30 cellular contexts compared by ENCODE assay signal in the genomic region with DNA sequence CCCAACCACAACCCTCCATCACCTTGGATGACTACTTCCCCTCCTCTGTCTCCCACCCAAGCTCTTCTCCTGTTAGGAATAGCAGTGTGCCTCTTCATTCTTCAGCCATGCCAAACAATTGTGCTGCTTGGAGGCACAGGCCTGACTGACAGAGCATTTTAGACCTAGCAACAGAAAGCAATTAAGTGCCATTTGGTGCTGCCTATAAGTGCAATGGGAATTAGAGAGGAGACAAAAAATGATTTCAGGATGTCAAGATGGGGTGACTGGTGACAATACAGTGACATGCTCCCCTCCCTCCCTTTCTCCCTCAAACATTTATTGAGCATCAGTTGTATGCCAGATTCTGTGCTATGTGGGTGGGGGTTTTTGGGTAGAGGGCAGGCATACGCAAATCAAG.
"Had no signal": no experiment of that assay in that cellular context is flagged by ENCODE, and none has a peak within 500 bp of the region (broad histone marks: within the 10 kb centered on the region; RNA-seq: fewer than 3 reads in every experiment).

No MANE protein-coding gene starts in this region.

- H3K9me3 ChIP-seq: SJCRH30 had no signal

- H3K27me3 ChIP-seq: brain microvascular endothelial cell, SJCRH30 had no signal

- DNase-seq: activated CD4-positive, alpha-beta memory T cell treated with anti-CD3 and anti-CD28 coated beads, Interleukin-2, amount 10 ng/mL, durations not matched to agents 7 days and 5 days; activated CD4-positive, alpha-beta T cell treated with anti-CD3 and anti-CD28 coated beads for 1 hour; activated CD4-positive, alpha-beta T cell treated with anti-CD3 and anti-CD28 coated beads for 48 hours; activated CD4-positive, CD25-positive, alpha-beta regulatory T cell; activated effector memory CD4-positive, alpha-beta T cell treated with anti-CD3 and anti-CD28 coated beads, Interleukin-2, amount 50 U/mL, for 16 hours; activated naive CD4-positive, alpha-beta T cell; activated naive CD4-positive, alpha-beta T cell treated with anti-CD3 and anti-CD28 coated beads, Interleukin-2, amount 50 U/mL, for 16 hours; activated naive CD8-positive, alpha-beta T cell treated with anti-CD3 and anti-CD28 coated beads for 36 hours; activated T-cell treated with anti-CD3 and anti-CD28 coated beads, Interleukin-2, amount 50 U/mL, for 1 hour; activated T-cell treated with anti-CD3 and anti-CD28 coated beads, Interleukin-2, amount 50 U/mL, for 72 hours; amniotic stem cell; aorta; brain microvascular endothelial cell; central memory CD4-positive, alpha-beta T cell; MM.1S; MV-4-11; NCI-H1092; NCI-H1417 treated with DMSO at 0.1 percent for 48 hours; NCI-H187 treated with DMSO at 0.1 percent for 48 hours; NCI-H2081; NCI-H345; NCI-H524 treated with DMSO at 0.1 percent for 48 hours; NCI-H748 treated with DMSO at 0.1 percent for 48 hours; SHP77; SJCRH30; T1000; WERI-Rb-1 had no signal

- H3K36me3 ChIP-seq: brain microvascular endothelial cell, SJCRH30, WERI-Rb-1 had no signal

- H3K27ac ChIP-seq: brain microvascular endothelial cell, KMS-11, SJCRH30, SK-N-MC, WERI-Rb-1 had no signal

- FAIRE-seq: colon had no signal

- H3K4me3 ChIP-seq: SJCRH30, SK-N-MC had no signal

- H3K9ac ChIP-seq: KMS-11 had no signal

- H3K4me2 ChIP-seq: KMS-11 had no signal
